Comparison of ENCODE assay signal across 8 cellular contexts in genomic region chr21:29164330-29164942, GRCh38. TPM values are rescaled to one million over a fixed set of nuclear protein-coding genes. Genes with fewer than 3 reads are reported as not detected.
A peak's percentile ranks its signal among the peaks of the same experiment; 100 is the strongest.
DNase-seq lines count a peak whose midpoint lies in the region; ATAC-seq and TF ChIP-seq lines count a peak whose summit lies in the region.

No MANE protein-coding gene starts in this region.

- H3K4me1 Mint-ChIP-seq in activated T-helper 17 cell treated with anti-CD3 and anti-CD28 coated beads, Interleukin-2, amount 50 U/mL, for 72 hours = no peaks in the 10 kb centered on the region
- no peaks in the 10 kb centered on the region for H3K4me1 Mint-ChIP-seq in glutamatergic neuron (ENCODE audit: low read depth, unreplicated experiment)
- H3K4me1 Mint-ChIP-seq in activated CD4-positive, alpha-beta memory T cell treated with anti-CD3 and anti-CD28 coated beads for 36 hours (ENCODE audit: low read depth) = peaks cover 4% of the 10 kb centered on the region
- peaks cover 0 to 5% (median 4%) of the 10 kb centered on the region in 3 donors for H3K4me1 Mint-ChIP-seq in CD8-positive, alpha-beta memory T cell

- H3K27ac Mint-ChIP-seq in activated T-helper 17 cell treated with anti-CD3 and anti-CD28 coated beads, Interleukin-2, amount 50 U/mL, for 72 hours = no peak overlapping the region
- no peak overlapping the region for H3K27ac Mint-ChIP-seq in glutamatergic neuron (ENCODE audit: unreplicated experiment)
- no peak overlapping the region for H3K27ac Mint-ChIP-seq in activated CD4-positive, alpha-beta memory T cell treated with anti-CD3 and anti-CD28 coated beads for 36 hours
- no peak overlapping the region for H3K27ac Mint-ChIP-seq in CD8-positive, alpha-beta memory T cell

- TF ChIP-seq POLR2A in NB4 (IDR thresholded peaks at IDR 0.05; ENCODE audit: extremely low read depth, insufficient read length) = no peak

- no peak for DNase-seq in GM10266 (ENCODE audit: extremely low spot score)
- DNase-seq in NB4 (ENCODE audit: low read depth) = peak; percentile 70
- no peak for DNase-seq in right cardiac atrium
- no peak for DNase-seq in glutamatergic neuron
- no peak for DNase-seq in activated CD4-positive, alpha-beta memory T cell treated with anti-CD3 and anti-CD28 coated beads for 36 hours
- DNase-seq in CD8-positive, alpha-beta memory T cell = no peak

- TF ChIP-seq CTCF in GM10266 (IDR thresholded peaks at IDR 0.05; ENCODE audit: control insufficient read depth, insufficient read depth, low read depth, missing control alignments) = peak; percentile 46
- peak; percentile 41 for TF ChIP-seq CTCF in NB4 (IDR thresholded peaks at IDR 0.05; ENCODE audit: low read depth, low read length)
- TF ChIP-seq CTCF in glutamatergic neuron (IDR thresholded peaks at IDR 0.05; ENCODE audit: partially characterized antibody, unreplicated experiment) = no peak

- H3K27me3 ChIP-seq in right cardiac atrium (ENCODE audit: control insufficient read depth, insufficient read depth) (no peaks in the 10 kb centered on the region), subcutaneous abdominal adipose tissue (ENCODE audit: control insufficient read depth in 5 of 5, insufficient read depth in 4 of 5, low read length in 5 of 5) (no peaks in the 10 kb centered on the region)
- H3K27me3 ChIP-seq in CD8-positive, alpha-beta memory T cell (ENCODE audit: insufficient read depth, low read length, poor library complexity, severe bottlenecking) = no peaks in the 10 kb centered on the region

- intact Hi-C loops in right cardiac atrium (cut with DNase I) = loop anchor here in 2 of 4 donors (5.0 kb wide), 1 partner anchor 208 kb away; no protein-coding TSS in a partner anchor
- intact Hi-C loops in activated CD4-positive, alpha-beta memory T cell treated with anti-CD3 and anti-CD28 coated beads for 36 hours (cut with micrococcal nuclease) = loop anchor here (1.0 to 10.0 kb wide), 3 partner anchors 130 to 208 kb away; partner anchors contain the start of gene BACH1

- H3K9ac ChIP-seq in subcutaneous abdominal adipose tissue (ENCODE audit: low read length in 5 of 5) = no peak overlapping the region

- H3K36me3 Mint-ChIP-seq in activated T-helper 17 cell treated with anti-CD3 and anti-CD28 coated beads, Interleukin-2, amount 50 U/mL, for 72 hours (ENCODE audit: low read depth) = peaks cover 22% of the 10 kb centered on the region
- H3K36me3 Mint-ChIP-seq in glutamatergic neuron (ENCODE audit: unreplicated experiment) = no peaks in the 10 kb centered on the region
- peaks cover 4% of the 10 kb centered on the region for H3K36me3 Mint-ChIP-seq in activated CD4-positive, alpha-beta memory T cell treated with anti-CD3 and anti-CD28 coated beads for 36 hours
- H3K36me3 Mint-ChIP-seq in CD8-positive, alpha-beta memory T cell = peaks cover 0 to 32% (median 9%) of the 10 kb centered on the region in 3 donors

- H3K4me1 ChIP-seq in right cardiac atrium (ENCODE audit: control insufficient read depth, insufficient read depth, low read length) = no peaks in the 10 kb centered on the region
- peaks cover 1 to 19% (median 9%) of the 10 kb centered on the region in 5 donors for H3K4me1 ChIP-seq in subcutaneous abdominal adipose tissue (ENCODE audit: control insufficient read depth in 5 of 5, insufficient read depth in 5 of 5, low read length in 5 of 5)
- H3K4me1 ChIP-seq in CD8-positive, alpha-beta memory T cell (ENCODE audit: insufficient read depth, low read length) = no peaks in the 10 kb centered on the region

- POLR2A ChIA-PET in activated CD4-positive, alpha-beta memory T cell treated with anti-CD3 and anti-CD28 coated beads for 36 hours (lab: Charles Lee) = no interaction called here
- POLR2A ChIA-PET in CD8-positive, alpha-beta memory T cell (lab: Charles Lee) = no interaction called here

- H3K4me3 Mint-ChIP-seq in activated T-helper 17 cell treated with anti-CD3 and anti-CD28 coated beads, Interleukin-2, amount 50 U/mL, for 72 hours = no peak overlapping the region
- H3K4me3 Mint-ChIP-seq in glutamatergic neuron (ENCODE audit: unreplicated experiment) = no peak overlapping the region
- no peak overlapping the region for H3K4me3 Mint-ChIP-seq in activated CD4-positive, alpha-beta memory T cell treated with anti-CD3 and anti-CD28 coated beads for 36 hours
- H3K4me3 Mint-ChIP-seq in CD8-positive, alpha-beta memory T cell = no peak overlapping the region

- H3K27me3 Mint-ChIP-seq in activated T-helper 17 cell treated with anti-CD3 and anti-CD28 coated beads, Interleukin-2, amount 50 U/mL, for 72 hours = no peaks in the 10 kb centered on the region
- no peaks in the 10 kb centered on the region for H3K27me3 Mint-ChIP-seq in glutamatergic neuron (ENCODE audit: unreplicated experiment)
- no peaks in the 10 kb centered on the region for H3K27me3 Mint-ChIP-seq in activated CD4-positive, alpha-beta memory T cell treated with anti-CD3 and anti-CD28 coated beads for 36 hours
- H3K27me3 Mint-ChIP-seq in CD8-positive, alpha-beta memory T cell = no peaks in the 10 kb centered on the region

- H3K36me3 ChIP-seq in subcutaneous abdominal adipose tissue (ENCODE audit: control insufficient read depth in 5 of 5, insufficient read depth in 5 of 5, low read length in 5 of 5) = no peaks in the 10 kb centered on the region
- no peaks in the 10 kb centered on the region for H3K36me3 ChIP-seq in CD8-positive, alpha-beta memory T cell (ENCODE audit: insufficient read depth, low read length)

- ATAC-seq in activated T-helper 17 cell treated with anti-CD3 and anti-CD28 coated beads, Interleukin-2, amount 50 U/mL, for 72 hours (replicated peaks) = peak; percentile 34
- ATAC-seq in right cardiac atrium = peak; percentile 79 to 81

- no peaks in the 10 kb centered on the region for H3K9me3 ChIP-seq in right cardiac atrium (ENCODE audit: control insufficient read depth, low read length)
- H3K9me3 ChIP-seq in subcutaneous abdominal adipose tissue (ENCODE audit: control insufficient read depth in 5 of 5, low read length in 5 of 5) = no peaks in the 10 kb centered on the region
- H3K9me3 ChIP-seq in CD8-positive, alpha-beta memory T cell (ENCODE audit: low read length) = no peaks in the 10 kb centered on the region

- CTCF ChIA-PET in activated CD4-positive, alpha-beta memory T cell treated with anti-CD3 and anti-CD28 coated beads for 36 hours (lab: Charles Lee) = interaction anchor here (0.7 to 2.5 kb wide), 14 partner anchors 9 to 1919 kb away, joined by 3 to 31 read pairs (median 4); no protein-coding TSS in a partner anchor
- CTCF ChIA-PET in CD8-positive, alpha-beta memory T cell (lab: Charles Lee) = interaction anchor here (1.6 kb wide), 1 partner anchor 135 kb away, joined by 3 read pairs; no protein-coding TSS in a partner anchor

- 23% methylated on average over 8 of the region's 8 CpGs for WGBS in right cardiac atrium

- H3K4me3 ChIP-seq in NB4 (ENCODE audit: low read depth, low read length) (no peak overlapping the region), right cardiac atrium (ENCODE audit: low read length) (no peak overlapping the region), subcutaneous abdominal adipose tissue (ENCODE audit: low read depth in 1 of 5, low read length in 5 of 5) (no peak overlapping the region)
- H3K4me3 ChIP-seq in CD8-positive, alpha-beta memory T cell (ENCODE audit: low read length) = no peak overlapping the region

- H3K9me3 Mint-ChIP-seq in activated T-helper 17 cell treated with anti-CD3 and anti-CD28 coated beads, Interleukin-2, amount 50 U/mL, for 72 hours = no peaks in the 10 kb centered on the region
- H3K9me3 Mint-ChIP-seq in glutamatergic neuron (ENCODE audit: unreplicated experiment) = peaks cover 1% of the 10 kb centered on the region
- no peaks in the 10 kb centered on the region for H3K9me3 Mint-ChIP-seq in activated CD4-positive, alpha-beta memory T cell treated with anti-CD3 and anti-CD28 coated beads for 36 hours
- no peaks in the 10 kb centered on the region for H3K9me3 Mint-ChIP-seq in CD8-positive, alpha-beta memory T cell

- H3K27ac ChIP-seq in right cardiac atrium (ENCODE audit: low read length) (no peak overlapping the region), subcutaneous abdominal adipose tissue (ENCODE audit: low read depth, low read length) (peak overlapping the region; percentile 67)
- no peak overlapping the region for H3K27ac ChIP-seq in CD8-positive, alpha-beta memory T cell (ENCODE audit: low read depth, low read length)

RNA-seq across cellular contexts. Expression of gene MAP3K7CL, which starts 34.0 kb away (rescaled TPM):
- 1 to 10 TPM; 3.2 to 9.5 TPM for total RNA-seq in activated T-helper 17 cell treated with anti-CD3 and anti-CD28 coated beads, Interleukin-2, amount 50 U/mL, for 72 hours
- total RNA-seq in right cardiac atrium = 1 to 10 TPM; 1.8 to 6.0 (median 3.3) TPM
- 3.2 TPM for polyA plus RNA-seq in right cardiac atrium
- total RNA-seq in glutamatergic neuron (ENCODE audit: unreplicated experiment) = 1.2 TPM
- 1 to 10 TPM; 4.8 to 5.7 TPM for total RNA-seq in activated CD4-positive, alpha-beta memory T cell treated with anti-CD3 and anti-CD28 coated beads for 36 hours
- total RNA-seq in CD8-positive, alpha-beta memory T cell = 1 to 10 TPM; 4.2 to 4.6 TPM
- polyA plus RNA-seq in CD8-positive, alpha-beta memory T cell = 6.0 TPM
